Comparison of ENCODE assay signal across 8 cellular contexts in the genomic region with DNA sequence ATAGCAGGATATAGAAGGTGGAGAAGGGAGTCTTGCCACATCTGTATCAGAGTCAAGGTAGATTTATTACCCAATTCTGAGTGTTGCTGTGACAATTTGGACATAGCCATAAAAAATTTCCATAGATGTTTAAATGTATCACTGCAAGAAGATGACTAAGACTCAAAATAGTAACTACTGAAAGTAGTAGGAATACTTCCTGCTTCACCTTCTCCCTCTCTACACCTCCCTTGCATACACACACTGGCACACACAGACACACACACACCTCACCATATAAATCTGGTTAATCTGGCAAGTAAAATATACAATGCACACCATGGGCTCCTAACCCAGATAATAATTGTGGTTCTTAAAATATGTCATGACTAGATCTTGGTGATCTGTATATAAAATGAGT. TPM values are rescaled to one million over a fixed set of nuclear protein-coding genes. Genes with fewer than 3 reads are reported as not detected.
"Had no signal": no experiment of that assay in that cellular context is flagged by ENCODE, and none has a peak within 500 bp of the region (broad histone marks: within the 10 kb centered on the region; RNA-seq: fewer than 3 reads in every experiment).

No MANE protein-coding gene starts in this region.

- H3K4me3 ChIP-seq: GM23248, HAP-1 had no signal

- H3K9me3 ChIP-seq: HAP-1 had no signal

- H3K4me1 ChIP-seq: HAP-1 had no signal

- H3K27ac ChIP-seq: GM23248 had no signal

- DNase-seq: GM23248, GOT3, H7, IMR-90 had no signal

- ATAC-seq: HCT116 had no signal

- H3K36me3 ChIP-seq: HAP-1 had no signal

RNA-seq across cellular contexts. Expression of a gene that starts 51.3 kb away (rescaled TPM):
- total RNA-seq: GM23248, H4, H7, HT-29, IMR-90 had no signal
